In the genomic region with DNA sequence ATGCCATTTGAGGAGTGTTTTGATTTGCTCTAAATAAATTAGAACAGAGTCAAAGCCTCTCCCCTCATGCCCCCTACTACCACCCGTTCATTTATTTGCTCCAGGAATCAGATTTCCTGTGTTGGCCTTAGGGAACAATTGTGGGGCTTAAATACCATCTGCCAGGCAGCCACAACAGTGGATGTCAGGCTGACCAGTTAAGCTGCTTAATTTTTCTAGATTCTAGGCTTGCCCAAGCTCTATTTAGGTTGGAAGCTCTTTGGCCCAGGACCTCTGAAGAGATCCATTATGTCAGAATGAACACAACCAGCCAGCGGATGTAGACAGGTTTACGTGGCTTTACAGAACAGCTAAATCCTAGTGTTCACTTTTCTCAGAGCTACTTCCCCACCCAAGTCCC, we compare ENCODE assay signal across 1 cellular context.
TF ChIP-seq lines count a peak whose summit lies in the region.

No MANE protein-coding gene starts in this region.

TF ChIP-seq in SK-N-SH, 30 proteins besides CTCF, POLR2A, EP300 and RAD21 (continued from another document):
- TF ChIP-seq, protein P1, sequence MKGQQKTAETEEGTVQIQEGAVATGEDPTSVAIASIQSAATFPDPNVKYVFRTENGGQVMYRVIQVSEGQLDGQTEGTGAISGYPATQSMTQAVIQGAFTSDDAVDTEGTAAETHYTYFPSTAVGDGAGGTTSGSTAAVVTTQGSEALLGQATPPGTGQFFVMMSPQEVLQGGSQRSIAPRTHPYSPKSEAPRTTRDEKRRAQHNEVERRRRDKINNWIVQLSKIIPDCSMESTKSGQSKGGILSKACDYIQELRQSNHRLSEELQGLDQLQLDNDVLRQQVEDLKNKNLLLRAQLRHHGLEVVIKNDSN (IDR thresholded peaks at IDR 0.05; ENCODE audit: borderline replicate concordance, low read depth) = no peak
- TF ChIP-seq, protein P2, sequence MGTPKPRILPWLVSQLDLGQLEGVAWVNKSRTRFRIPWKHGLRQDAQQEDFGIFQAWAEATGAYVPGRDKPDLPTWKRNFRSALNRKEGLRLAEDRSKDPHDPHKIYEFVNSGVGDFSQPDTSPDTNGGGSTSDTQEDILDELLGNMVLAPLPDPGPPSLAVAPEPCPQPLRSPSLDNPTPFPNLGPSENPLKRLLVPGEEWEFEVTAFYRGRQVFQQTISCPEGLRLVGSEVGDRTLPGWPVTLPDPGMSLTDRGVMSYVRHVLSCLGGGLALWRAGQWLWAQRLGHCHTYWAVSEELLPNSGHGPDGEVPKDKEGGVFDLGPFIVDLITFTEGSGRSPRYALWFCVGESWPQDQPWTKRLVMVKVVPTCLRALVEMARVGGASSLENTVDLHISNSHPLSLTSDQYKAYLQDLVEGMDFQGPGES (IDR thresholded peaks at IDR 0.05; ENCODE audit: low read depth, low read length) = no peak
- TF ChIP-seq NRF1 (IDR thresholded peaks at IDR 0.05; ENCODE audit: low read depth, low read length) (no peak), POLR2AphosphoS5 (IDR thresholded peaks at IDR 0.05; ENCODE audit: low read depth, low read length) (no peak), ELF1 (IDR thresholded peaks at IDR 0.05) (no peak), RCOR1 (IDR thresholded peaks at IDR 0.05; ENCODE audit: low read length) (no peak), FOXM1 (IDR thresholded peaks at IDR 0.05; ENCODE audit: low read depth) (no peak), NFIC (IDR thresholded peaks at IDR 0.05; ENCODE audit: borderline replicate concordance) (no peak)
- TF ChIP-seq, protein P3, sequence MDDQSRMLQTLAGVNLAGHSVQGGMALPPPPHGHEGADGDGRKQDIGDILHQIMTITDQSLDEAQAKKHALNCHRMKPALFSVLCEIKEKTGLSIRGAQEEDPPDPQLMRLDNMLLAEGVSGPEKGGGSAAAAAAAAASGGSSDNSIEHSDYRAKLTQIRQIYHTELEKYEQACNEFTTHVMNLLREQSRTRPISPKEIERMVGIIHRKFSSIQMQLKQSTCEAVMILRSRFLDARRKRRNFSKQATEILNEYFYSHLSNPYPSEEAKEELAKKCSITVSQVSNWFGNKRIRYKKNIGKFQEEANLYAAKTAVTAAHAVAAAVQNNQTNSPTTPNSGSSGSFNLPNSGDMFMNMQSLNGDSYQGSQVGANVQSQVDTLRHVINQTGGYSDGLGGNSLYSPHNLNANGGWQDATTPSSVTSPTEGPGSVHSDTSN (IDR thresholded peaks at IDR 0.05) = no peak
- TF ChIP-seq, protein P4, sequence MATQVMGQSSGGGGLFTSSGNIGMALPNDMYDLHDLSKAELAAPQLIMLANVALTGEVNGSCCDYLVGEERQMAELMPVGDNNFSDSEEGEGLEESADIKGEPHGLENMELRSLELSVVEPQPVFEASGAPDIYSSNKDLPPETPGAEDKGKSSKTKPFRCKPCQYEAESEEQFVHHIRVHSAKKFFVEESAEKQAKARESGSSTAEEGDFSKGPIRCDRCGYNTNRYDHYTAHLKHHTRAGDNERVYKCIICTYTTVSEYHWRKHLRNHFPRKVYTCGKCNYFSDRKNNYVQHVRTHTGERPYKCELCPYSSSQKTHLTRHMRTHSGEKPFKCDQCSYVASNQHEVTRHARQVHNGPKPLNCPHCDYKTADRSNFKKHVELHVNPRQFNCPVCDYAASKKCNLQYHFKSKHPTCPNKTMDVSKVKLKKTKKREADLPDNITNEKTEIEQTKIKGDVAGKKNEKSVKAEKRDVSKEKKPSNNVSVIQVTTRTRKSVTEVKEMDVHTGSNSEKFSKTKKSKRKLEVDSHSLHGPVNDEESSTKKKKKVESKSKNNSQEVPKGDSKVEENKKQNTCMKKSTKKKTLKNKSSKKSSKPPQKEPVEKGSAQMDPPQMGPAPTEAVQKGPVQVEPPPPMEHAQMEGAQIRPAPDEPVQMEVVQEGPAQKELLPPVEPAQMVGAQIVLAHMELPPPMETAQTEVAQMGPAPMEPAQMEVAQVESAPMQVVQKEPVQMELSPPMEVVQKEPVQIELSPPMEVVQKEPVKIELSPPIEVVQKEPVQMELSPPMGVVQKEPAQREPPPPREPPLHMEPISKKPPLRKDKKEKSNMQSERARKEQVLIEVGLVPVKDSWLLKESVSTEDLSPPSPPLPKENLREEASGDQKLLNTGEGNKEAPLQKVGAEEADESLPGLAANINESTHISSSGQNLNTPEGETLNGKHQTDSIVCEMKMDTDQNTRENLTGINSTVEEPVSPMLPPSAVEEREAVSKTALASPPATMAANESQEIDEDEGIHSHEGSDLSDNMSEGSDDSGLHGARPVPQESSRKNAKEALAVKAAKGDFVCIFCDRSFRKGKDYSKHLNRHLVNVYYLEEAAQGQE (IDR thresholded peaks at IDR 0.05; ENCODE audit: low read depth, low read length) = no peak
